11 cellular contexts compared by ENCODE assay signal in genomic region chr20:13671500-13672288, GRCh38. TPM values are rescaled to one million over a fixed set of nuclear protein-coding genes. Genes with fewer than 3 reads are reported as not detected.
A peak's percentile ranks its signal among the peaks of the same experiment; 100 is the strongest.
DNase-seq lines count a peak whose midpoint lies in the region; ATAC-seq, FAIRE-seq and TF ChIP-seq lines count a peak whose summit lies in the region.
"Had no signal": no experiment of that assay in that cellular context is flagged by ENCODE, and none has a peak within 500 bp of the region (broad histone marks: within the 10 kb centered on the region; RNA-seq: fewer than 3 reads in every experiment).

No MANE protein-coding gene starts in this region.

- WGBS in A549 (ENCODE audit: missing lambda C conversion rate) = 29% methylated on average over 3 of the region's 3 CpGs

- TF ChIP-seq EP300 in A549 (IDR thresholded peaks at IDR 0.05) = no peak

- no peak overlapping the region for H3K4me2 ChIP-seq in A549

- peaks cover 11% of the 10 kb centered on the region for H3K27me3 Mint-ChIP-seq in CD8-positive, alpha-beta T cell (ENCODE audit: low read depth)

- no peak for TF ChIP-seq RAD21 in A549 (conservative IDR thresholded peaks at IDR 0.05 in 1 of 2, IDR thresholded peaks at IDR 0.05 in 1 of 2)

- DNase-seq in A549 (ENCODE audit: low read depth in 1 of 2, low spot score in 1 of 2) (no peak), M059J (ENCODE audit: low read depth) (peak; percentile 45), epithelial cell of esophagus (ENCODE audit: low read depth) (peak; percentile 25), middle frontal gyrus (ENCODE audit: extremely low spot score, low spot score) (peak; percentile 14), NOMO-1 (lab: John Stamatoyannopoulos, UW; ENCODE audit: unreplicated experiment in 2 of 2) (no peak), HuH-7 (ENCODE audit: low spot score) (no peak)
- no peak for DNase-seq in CD8-positive, alpha-beta T cell
- DNase-seq: activated T-cell treated with anti-CD3 and anti-CD28 coated beads, Interleukin-2, amount 50 U/mL, for 72 hours; left colon had no signal

- H3K9me3 Mint-ChIP-seq in CD8-positive, alpha-beta T cell = no peaks in the 10 kb centered on the region

- peak; percentile 7 for FAIRE-seq in A549 (lab: Jason Lieb, UNC)

- H3K27me3 ChIP-seq in CD8-positive, alpha-beta T cell (ENCODE audit: insufficient read depth, low read length) = no peaks in the 10 kb centered on the region
- H3K27me3 ChIP-seq: cardiac muscle cell had no signal

- no peak overlapping the region for H3K27ac ChIP-seq in A549
- H3K27ac ChIP-seq in CD8-positive, alpha-beta T cell (ENCODE audit: low read depth, low read length) = no peak overlapping the region
- H3K27ac ChIP-seq: cardiac muscle cell had no signal

- POLR2A ChIA-PET in A549 (lab: Yijun Ruan, JAX) = no interaction called here
- POLR2A ChIA-PET in CD8-positive, alpha-beta T cell (lab: Charles Lee) = no interaction called here

- no peaks in the 10 kb centered on the region for H3K9me3 ChIP-seq in A549
- H3K9me3 ChIP-seq in CD8-positive, alpha-beta T cell (ENCODE audit: low read length) = no peaks in the 10 kb centered on the region

- H3K4me1 ChIP-seq in A549 = peaks cover 7% of the 10 kb centered on the region; the same call in 2 of the 3 replicates
- no peaks in the 10 kb centered on the region for H3K4me1 ChIP-seq in CD8-positive, alpha-beta T cell (ENCODE audit: insufficient read depth, low read length)

- no peak overlapping the region for H3K4me3 Mint-ChIP-seq in CD8-positive, alpha-beta T cell
- H3K4me3 Mint-ChIP-seq: activated T-cell treated with anti-CD3 and anti-CD28 coated beads, Interleukin-2, amount 50 U/mL, for 72 hours had no signal

- no peak for TF ChIP-seq POLR2A in A549 (IDR thresholded peaks at IDR 0.05; ENCODE audit: low read length)

- TF ChIP-seq CTCF in A549 (IDR thresholded peaks at IDR 0.05) (no peak), epithelial cell of esophagus (IDR thresholded peaks at IDR 0.05; ENCODE audit: insufficient read depth, low read depth, low read length, missing control alignments) (no peak)
- no peak for TF ChIP-seq CTCF in CD8-positive, alpha-beta T cell (IDR thresholded peaks at IDR 0.05)

- H3K4me3 ChIP-seq in A549 (no peak overlapping the region), epithelial cell of esophagus (ENCODE audit: low read length) (no peak overlapping the region)
- H3K4me3 ChIP-seq in CD8-positive, alpha-beta T cell (ENCODE audit: low read depth, low read length) = no peak overlapping the region
- H3K4me3 ChIP-seq: cardiac muscle cell had no signal

- no peaks in the 10 kb centered on the region for H3K36me3 ChIP-seq in CD8-positive, alpha-beta T cell (ENCODE audit: insufficient read depth, low read length)
- H3K36me3 ChIP-seq: cardiac muscle cell had no signal

- H3K4me1 Mint-ChIP-seq in CD8-positive, alpha-beta T cell (ENCODE audit: low read depth) = no peaks in the 10 kb centered on the region

- H3K36me3 Mint-ChIP-seq in CD8-positive, alpha-beta T cell = no peaks in the 10 kb centered on the region

- ATAC-seq in A549 = no peak
- no peak for ATAC-seq in GM18520 (IDR thresholded peaks at IDR 0.05; ENCODE audit: unreplicated experiment)
- no peak for ATAC-seq in CD8-positive, alpha-beta T cell
- ATAC-seq: activated T-cell treated with anti-CD3 and anti-CD28 coated beads, Interleukin-2, amount 50 U/mL, for 72 hours; left colon had no signal

- intact Hi-C loops in CD8-positive, alpha-beta T cell (cut with DNase I, micrococcal nuclease) = no loop called here

- CTCF ChIA-PET in A549 (lab: Yijun Ruan, JAX) = no interaction called here
- CTCF ChIA-PET in CD8-positive, alpha-beta T cell (lab: Charles Lee) = no interaction called here

- no peak overlapping the region for H3K27ac Mint-ChIP-seq in CD8-positive, alpha-beta T cell
- H3K27ac Mint-ChIP-seq: activated T-cell treated with anti-CD3 and anti-CD28 coated beads, Interleukin-2, amount 50 U/mL, for 72 hours had no signal

TF ChIP-seq in A549, 52 proteins besides CTCF, POLR2A, EP300 and RAD21:
- TF ChIP-seq TP53 (CRISPR knock-in tag; IDR thresholded peaks at IDR 0.05) = no peak
- TF ChIP-seq MAFK (IDR thresholded peaks at IDR 0.05; ENCODE audit: partially characterized antibody) = peak; percentile 92

RNA-seq across cellular contexts. Expression of gene TASP1, which starts 33.0 kb away (rescaled TPM):
- polyA plus RNA-seq in A549 (2011; rRNA removed) (13.5 and 18.2 TPM in 2 replicates), A549 (2017; fragmentation: RNase III; extraction: RNeasy Plus Mini Kit Qiagen cat#74134 plus additional on column Dnase treatment) (9.0 to 9.5 TPM (median 9.1 TPM) in 3 replicates)
- 6.3 and 6.6 TPM in 2 replicates for polyA plus RNA-seq in A549 (2012; cell fraction: cytosol; rRNA removed)
- 3.6 and 7.1 TPM in 2 replicates for polyA plus RNA-seq in A549 (2012; cell fraction: nucleus; rRNA removed)
- polyA minus RNA-seq in A549 (2011; rRNA and poly(A)+ RNA removed) = 27.6 and 30.5 TPM in 2 replicates
- total RNA-seq in M059J (2014; rRNA removed; shearing (Covaris generic)) = 6.3 and 6.6 TPM in 2 replicates
- total RNA-seq in CD8-positive, alpha-beta T cell = 10 to 100 TPM; 10.7 to 11.5 TPM

Comparison
In these comparisons a context has a peak if more than half of its experiments do, and no peak if none do; other contexts are left out.
1. DNase-seq: peak in M059J (single experiment), epithelial cell of esophagus (single experiment) and middle frontal gyrus (single experiment); none in A549 (0 of 2), CD8-positive, alpha-beta T cell (0 of 7), NOMO-1 (0 of 2) and HuH-7 (single experiment).